8 cellular contexts compared by ENCODE assay signal in the genomic region with DNA sequence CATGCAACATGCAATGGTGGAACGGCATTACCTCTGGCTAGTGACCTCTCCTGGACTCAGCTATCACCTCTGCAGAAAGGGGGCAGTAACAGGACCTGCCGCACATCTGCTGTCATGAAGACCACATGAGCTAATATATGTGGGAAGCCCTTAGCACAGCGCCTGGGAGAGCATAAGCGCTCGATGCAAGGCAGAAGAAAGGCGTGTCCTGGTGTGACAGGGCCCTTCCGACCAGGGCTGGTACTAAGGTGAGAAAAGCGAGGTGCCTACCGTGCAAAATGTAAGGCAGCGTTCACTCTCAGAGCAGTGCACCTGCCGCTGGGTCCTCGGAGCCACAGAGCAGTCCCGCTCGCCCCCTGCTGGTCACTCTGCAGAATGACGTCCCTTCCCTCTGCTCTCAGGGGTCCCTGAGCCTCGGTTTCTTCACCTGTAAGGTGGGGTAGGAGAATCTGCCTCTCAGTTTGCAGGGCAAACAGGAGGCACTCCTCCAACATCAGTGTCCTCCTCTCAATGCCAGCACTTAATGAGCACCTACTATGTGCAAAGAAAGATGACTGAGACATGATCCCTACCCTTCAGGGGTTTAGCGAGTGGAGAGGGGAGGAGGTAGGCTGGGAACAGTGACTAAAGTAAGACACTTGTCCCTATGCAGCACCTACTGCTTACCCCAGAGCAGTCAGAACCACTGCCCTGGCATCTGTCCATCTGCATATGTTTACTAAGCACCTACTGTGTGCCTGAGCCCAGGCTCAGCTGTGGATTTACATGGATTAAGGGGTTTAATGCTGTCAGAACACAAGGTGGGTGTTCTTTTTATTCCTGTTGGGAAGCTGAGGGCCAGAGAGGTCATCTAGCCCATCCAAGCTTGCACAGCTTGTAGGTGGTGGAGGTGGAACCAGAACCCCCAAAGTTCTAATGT. TPM values are rescaled to one million over a fixed set of nuclear protein-coding genes. Genes with fewer than 3 reads are reported as not detected.
DNase-seq lines count a peak whose midpoint lies in the region; ATAC-seq and TF ChIP-seq lines count a peak whose summit lies in the region.

No MANE protein-coding gene starts in this region.

- DNase-seq in EH (ENCODE audit: low read depth) (peak; percentile 59), NCI-H82 treated with DMSO at 0.1 percent for 48 hours (lab: John Stamatoyannopoulos, UW; ENCODE audit: unreplicated experiment) (peak; percentile 29), endodermal cell (peak; percentile 90), mucosa of gallbladder (ENCODE audit: low spot score) (peak; percentile 69)
- peak; percentile 52 to 56 for DNase-seq in activated CD8-positive, alpha-beta memory T cell treated with anti-CD3 and anti-CD28 coated beads for 4 hours (ENCODE audit: low read depth in 2 of 2)
- DNase-seq in stimulated activated CD8-positive, alpha-beta memory T cell treated with anti-CD3 and anti-CD28 coated beads, Interleukin-7, amount 100 ng/mL, for 4 hours (ENCODE audit: low read depth in 2 of 2): peak; percentile 62 to 63

- no peak overlapping the region for H3K27ac Mint-ChIP-seq in endodermal cell

- no peaks in the 10 kb centered on the region for H3K4me1 Mint-ChIP-seq in endodermal cell

- no peaks in the 10 kb centered on the region for H3K36me3 ChIP-seq in endodermal cell (ENCODE audit: control insufficient read depth, insufficient read depth, low read length)

- no peak overlapping the region for H3K4me3 Mint-ChIP-seq in endodermal cell

- H3K9me3 ChIP-seq in endodermal cell (ENCODE audit: control insufficient read depth, low read length): no peaks in the 10 kb centered on the region

- peaks cover 11% of the 10 kb centered on the region for H3K27me3 ChIP-seq in endodermal cell (ENCODE audit: control insufficient read depth, insufficient read depth, low read length, poor library complexity, severe bottlenecking)

- WGBS in endodermal cell (ENCODE audit: insufficient coverage in 1 of 2, insufficient read length in 1 of 2), 2 experiments: 12 to 13% methylated on average over 12 to 17 of the region's 17 CpGs

- ATAC-seq in HG03439 (IDR thresholded peaks at IDR 0.05; ENCODE audit: unreplicated experiment) (peak; percentile 41), GM21528 (IDR thresholded peaks at IDR 0.05; ENCODE audit: low FRiP score, unreplicated experiment) (no peak)

- H3K9ac ChIP-seq in endodermal cell (ENCODE audit: extremely low read depth, low read length, poor library complexity, severe bottlenecking): no peak overlapping the region

- H3K4me1 ChIP-seq in endodermal cell (ENCODE audit: control insufficient read depth, insufficient read depth, low read length): no peaks in the 10 kb centered on the region

- H3K36me3 Mint-ChIP-seq in endodermal cell (ENCODE audit: low read depth): no peaks in the 10 kb centered on the region

- peaks cover 14% of the 10 kb centered on the region for H3K27me3 Mint-ChIP-seq in endodermal cell (ENCODE audit: insufficient read depth)

- H3K4me3 ChIP-seq in endodermal cell (ENCODE audit: low read length): no peak overlapping the region

- H3K9me3 Mint-ChIP-seq in endodermal cell: no peaks in the 10 kb centered on the region

- H3K27ac ChIP-seq in endodermal cell (ENCODE audit: low read depth, low read length): no peak overlapping the region

- peak; percentile 99 for TF ChIP-seq CTCF in endodermal cell (conservative IDR thresholded peaks at IDR 0.05)

RNA-seq across cellular contexts. Expression of a gene that starts 41.1 kb away (rescaled TPM):
- total RNA-seq in endodermal cell: 10 to 100 TPM; 14.1 to 20.9 TPM
- polyA plus RNA-seq in endodermal cell (2013, experiment 1 of 2): 18.7 TPM
- 15.7 TPM for polyA plus RNA-seq in endodermal cell (2013, experiment 2 of 2)
- total RNA-seq in mucosa of gallbladder: 101 TPM

Comparison
In these comparisons a context has a peak if more than half of its experiments do, and no peak if none do; other contexts are left out.
1. DNase-seq: peak in every context shown above with its lines; median percentile 90 in endodermal cell; 69 in mucosa of gallbladder; 62 in stimulated activated CD8-positive, alpha-beta memory T cell treated with anti-CD3 and anti-CD28 coated beads, Interleukin-7, amount 100 ng/mL, for 4 hours; 59 in EH; 54 in activated CD8-positive, alpha-beta memory T cell treated with anti-CD3 and anti-CD28 coated beads for 4 hours; 29 in NCI-H82 treated with DMSO at 0.1 percent for 48 hours.